ENCODE assay signal across 20 cellular contexts in the genomic region with DNA sequence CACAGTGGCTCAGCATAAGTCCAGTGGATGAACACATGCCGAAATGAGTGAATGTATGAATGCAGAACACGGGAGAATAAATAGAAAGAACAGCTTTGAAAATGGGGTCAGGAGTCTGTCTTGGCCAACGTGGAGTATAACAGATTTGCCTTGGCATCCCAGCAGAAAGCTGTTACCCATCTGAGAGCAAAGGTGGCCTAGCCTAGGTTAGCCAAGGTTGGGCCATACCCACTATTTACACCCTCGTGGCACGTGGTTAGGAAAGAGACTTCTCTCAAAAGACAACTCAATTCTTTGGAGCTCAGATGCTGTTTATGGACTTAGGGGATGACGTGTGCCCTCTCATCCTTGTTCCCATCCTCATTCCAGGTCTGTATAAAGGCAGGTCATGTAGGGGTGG.
A peak's percentile ranks its signal among the peaks of the same experiment; 100 is the strongest.
DNase-seq lines count a peak whose midpoint lies in the region; ATAC-seq and TF ChIP-seq lines count a peak whose summit lies in the region.
"Had no signal": no experiment of that assay in that cellular context is flagged by ENCODE, and none has a peak within 500 bp of the region (broad histone marks: within the 10 kb centered on the region; RNA-seq: fewer than 3 reads in every experiment).

No MANE protein-coding gene starts in this region.

- H3K9me3 ChIP-seq in right atrium auricular region (no peaks in the 10 kb centered on the region), tibial artery (no peaks in the 10 kb centered on the region)
- H3K9me3 ChIP-seq: BE2C; BLaER1 treated with 17β-estradiol and CSF1 and Interleukin-3, amounts not matched to agents 10 nM and 100 nM had no signal

- peak overlapping the region; percentile 61 to 72 for H3K27ac ChIP-seq in right atrium auricular region
- peak overlapping the region; percentile 61 to 80 for H3K27ac ChIP-seq in coronary artery
- H3K27ac ChIP-seq in tibial artery = peak overlapping the region; percentile 71 to 78
- H3K27ac ChIP-seq: 22Rv1; BLaER1 treated with 17β-estradiol and CSF1 and Interleukin-3, amounts not matched to agents 10 nM and 100 nM had no signal

- H3K4me1 ChIP-seq in right atrium auricular region = peaks cover 0 to 39% of the 10 kb centered on the region in 2 donors
- peaks cover 0 to 52% (median 25%) of the 10 kb centered on the region in 4 donors for H3K4me1 ChIP-seq in tibial artery
- H3K4me1 ChIP-seq: BE2C had no signal

- TF ChIP-seq CTCF in right atrium auricular region (IDR thresholded peaks at IDR 0.05) = no peak
- no peak for TF ChIP-seq CTCF in coronary artery (IDR thresholded peaks at IDR 0.05)
- TF ChIP-seq CTCF in tibial artery (IDR thresholded peaks at IDR 0.05) = no peak
- no peak for TF ChIP-seq CTCF in GM13976 (IDR thresholded peaks at IDR 0.05; ENCODE audit: borderline replicate concordance, control extremely low read depth, extremely low read depth, insufficient read depth, missing control alignments)

- H3K4me3 ChIP-seq in right atrium auricular region (no peak overlapping the region), coronary artery (no peak overlapping the region), tibial artery (no peak overlapping the region)
- H3K4me3 ChIP-seq: BLaER1 treated with 17β-estradiol and CSF1 and Interleukin-3, amounts not matched to agents 10 nM and 100 nM; GM12878; GM23338 had no signal

- H3K36me3 ChIP-seq in right atrium auricular region (peaks cover 14% of the 10 kb centered on the region), tibial artery (peaks cover 0 to 18% (median 0%) of the 10 kb centered on the region in 3 donors)
- H3K36me3 ChIP-seq: BE2C had no signal

- no peak for ATAC-seq in left cardiac atrium
- ATAC-seq: GM12878, GM23338, HCT116 had no signal

- in situ Hi-C loops in GM13976 (cut with MboI; ENCODE audit: low sequenced_read_pairs, unreplicated experiment) = no loop called here

- intact Hi-C loops in left cardiac atrium (cut with DNase I) = no loop called here
- intact Hi-C loops in tibial artery (cut with DNase I; ENCODE audit: low total_unique reads) = no loop called here

- DNase-seq in right atrium auricular region (ENCODE audit: low spot score) (no peak), left cardiac atrium (no peak), coronary artery (ENCODE audit: low spot score) (no peak), tibial artery (no peak), GM13976 (ENCODE audit: low spot score) (no peak), NCI-H2171 (lab: John Stamatoyannopoulos, UW) (no peak)
- DNase-seq: AML-193; BE2C; CD4-positive, alpha-beta T cell; CD8-positive, alpha-beta memory T cell; DMS 273 treated with DMSO at 0.1 percent for 48 hours; DMS79; EL; GDM1; H9 had no signal

- no peaks in the 10 kb centered on the region for H3K27me3 ChIP-seq in right atrium auricular region
- H3K27me3 ChIP-seq in tibial artery = no peaks in the 10 kb centered on the region
- H3K27me3 ChIP-seq: BE2C; BLaER1 treated with 17β-estradiol and CSF1 and Interleukin-3, amounts not matched to agents 10 nM and 100 nM had no signal
